Comparison of ENCODE assay signal across 9 cellular contexts in genomic region chr7:44046321-44047061, GRCh38. TPM values are rescaled to one million over a fixed set of nuclear protein-coding genes. Genes with fewer than 3 reads are reported as not detected.
DNase-seq lines count a peak whose midpoint lies in the region; ATAC-seq and TF ChIP-seq lines count a peak whose summit lies in the region.
"Had no signal": no experiment of that assay in that cellular context is flagged by ENCODE, and none has a peak within 500 bp of the region (broad histone marks: within the 10 kb centered on the region; RNA-seq: fewer than 3 reads in every experiment).

No MANE protein-coding gene starts in this region.

- no peak for TF ChIP-seq CTCF in BE2C (IDR thresholded peaks at IDR 0.05; ENCODE audit: low read depth, low read length)

- ATAC-seq in GM18870 (IDR thresholded peaks at IDR 0.05; ENCODE audit: unreplicated experiment) (peak; percentile 57), HG02852 (IDR thresholded peaks at IDR 0.05; ENCODE audit: unreplicated experiment) (peak; percentile 29), right cardiac atrium (no peak)

- H3K4me1 ChIP-seq in BE2C = no peaks in the 10 kb centered on the region
- peaks cover 4% of the 10 kb centered on the region for H3K4me1 ChIP-seq in right cardiac atrium (ENCODE audit: control insufficient read depth, insufficient read depth, low read length)

- H3K27me3 ChIP-seq in BE2C = no peaks in the 10 kb centered on the region
- no peaks in the 10 kb centered on the region for H3K27me3 ChIP-seq in right cardiac atrium (ENCODE audit: control insufficient read depth, insufficient read depth)
- H3K27me3 ChIP-seq: SJSA1 had no signal

- H3K36me3 ChIP-seq in BE2C = peaks cover 24% of the 10 kb centered on the region

- intact Hi-C loops in right cardiac atrium (cut with DNase I) = no loop called here

- H3K27ac ChIP-seq in right cardiac atrium (ENCODE audit: low read length) = no peak overlapping the region
- H3K27ac ChIP-seq: SJSA1 had no signal

- H3K9me3 ChIP-seq in BE2C (no peaks in the 10 kb centered on the region), right cardiac atrium (ENCODE audit: control insufficient read depth, low read length) (no peaks in the 10 kb centered on the region)
- H3K9me3 ChIP-seq: SJSA1 had no signal

- WGBS in right cardiac atrium = 77% methylated on average over 8 of the region's 8 CpGs

- DNase-seq in SIG-M5 treated with dmso at 0.1 percent for 504 hours (lab: John Stamatoyannopoulos, UW; ENCODE audit: unreplicated experiment) (peak; percentile 95), islet precursor cell (peak; percentile 33), DMS114 treated with DMSO at 0.1 percent for 48 hours (lab: John Stamatoyannopoulos, UW; ENCODE audit: unreplicated experiment) (no peak), BE2C (no peak), right cardiac atrium (no peak), NCI-H774 (lab: John Stamatoyannopoulos, UW) (no peak)

- H3K4me3 ChIP-seq in BE2C (ENCODE audit: low read depth, low read length) = no peak overlapping the region
- H3K4me3 ChIP-seq in right cardiac atrium (ENCODE audit: low read length) = no peak overlapping the region

RNA-seq across cellular contexts. Expression of gene DBNL, which starts 2.0 kb away (rescaled TPM):
- polyA plus RNA-seq in BE2C (2012; ENCODE audit: insufficient read depth, insufficient read length, low read depth) = 210 TPM
- total RNA-seq in right cardiac atrium = 10 to 100 TPM; 34.3 to 44.6 (median 38.1) TPM
- 37.5 TPM for polyA plus RNA-seq in right cardiac atrium

RNA-seq across cellular contexts. Expression of gene PGAM2, which starts 18.9 kb away (rescaled TPM):
- polyA plus RNA-seq in BE2C (2012; ENCODE audit: insufficient read depth, insufficient read length, low read depth) = 207 TPM
- total RNA-seq in right cardiac atrium = 1,000 to 10,000 TPM in 2 of 4 donors, 100 to 1,000 TPM in 2; 946 to 1,159 (median 1,024) TPM
- 2,530 TPM for polyA plus RNA-seq in right cardiac atrium

RNA-seq across cellular contexts. Expression of gene POLM, which starts 35.8 kb away (rescaled TPM):
- polyA plus RNA-seq in BE2C (2012; ENCODE audit: insufficient read depth, insufficient read length, low read depth) = 21.3 TPM
- 10 to 100 TPM; 24.5 to 28.9 (median 25.8) TPM for total RNA-seq in right cardiac atrium
- polyA plus RNA-seq in right cardiac atrium = 16.6 TPM

RNA-seq across cellular contexts. Expression of gene SPDYE1, which starts 48.8 kb away (rescaled TPM):
- not detected for polyA plus RNA-seq in BE2C (2012; ENCODE audit: insufficient read depth, insufficient read length, low read depth)
- total RNA-seq in right cardiac atrium = under 1 TPM in 1 of 4 donors, not detected in 3; 0.14 TPM
- polyA plus RNA-seq in right cardiac atrium = 0.02 TPM
- total RNA-seq: SJSA1 had no signal

RNA-seq across cellular contexts. Expression of gene AEBP1, which starts 57.7 kb away (rescaled TPM):
- 21.3 TPM for polyA plus RNA-seq in BE2C (2012; ENCODE audit: insufficient read depth, insufficient read length, low read depth)
- total RNA-seq in right cardiac atrium = 100 to 1,000 TPM in 2 of 4 donors, 10 to 100 TPM in 2; 81.0 to 124 (median 103) TPM
- 62.8 TPM for polyA plus RNA-seq in right cardiac atrium
- total RNA-seq: SJSA1 had no signal

Comparison
In these comparisons a context has a peak if more than half of its experiments do, and no peak if none do; other contexts are left out.
1. ATAC-seq: peak in GM18870 (single experiment) and HG02852 (single experiment); none in right cardiac atrium (0 of 2).
2. DNase-seq: peak in SIG-M5 treated with dmso at 0.1 percent for 504 hours (single experiment) and islet precursor cell (single experiment); none in DMS114 treated with DMSO at 0.1 percent for 48 hours (single experiment), BE2C (single experiment), right cardiac atrium (0 of 3) and NCI-H774 (single experiment).